In genomic region chr16:88697831-88698693, GRCh38 we compare ENCODE assay signal across 10 cellular contexts. TPM values are rescaled to one million over a fixed set of nuclear protein-coding genes. Genes with fewer than 3 reads are reported as not detected.
DNase-seq lines count a peak whose midpoint lies in the region; ATAC-seq and TF ChIP-seq lines count a peak whose summit lies in the region.
"Had no signal": no experiment of that assay in that cellular context is flagged by ENCODE, and none has a peak within 500 bp of the region (broad histone marks: within the 10 kb centered on the region; RNA-seq: fewer than 3 reads in every experiment).

No MANE protein-coding gene starts in this region.

- peaks cover 45% of the 10 kb centered on the region for H3K4me1 Mint-ChIP-seq in CD8-positive, alpha-beta T cell (ENCODE audit: low read depth)
- peaks cover 21% of the 10 kb centered on the region for H3K4me1 Mint-ChIP-seq in activated naive CD8-positive, alpha-beta T cell treated with anti-CD3 and anti-CD28 coated beads, Interleukin-2, amount 10 ng/mL, durations not matched to agents 7 days and 5 days
- H3K4me1 Mint-ChIP-seq in naive thymus-derived CD4-positive, alpha-beta T cell, result peaks cover 21 to 58% (median 32%) of the 10 kb centered on the region in 7 donors
- H3K4me1 Mint-ChIP-seq: nephron had no signal

- no peak for ATAC-seq in CD8-positive, alpha-beta T cell
- no peak for ATAC-seq in activated naive CD8-positive, alpha-beta T cell treated with anti-CD3 and anti-CD28 coated beads, Interleukin-2, amount 10 ng/mL, durations not matched to agents 7 days and 5 days (ENCODE audit: low read depth)
- no peak for ATAC-seq in naive thymus-derived CD4-positive, alpha-beta T cell
- ATAC-seq in GM21529 (IDR thresholded peaks at IDR 0.05; ENCODE audit: unreplicated experiment), result no peak
- no peak for ATAC-seq in GM21423 (IDR thresholded peaks at IDR 0.05; ENCODE audit: unreplicated experiment)
- ATAC-seq: activated T-helper 17 cell treated with anti-CD3 and anti-CD28 coated beads, Interleukin-2, amount 50 U/mL, for 72 hours had no signal

- intact Hi-C loops in CD8-positive, alpha-beta T cell (cut with DNase I, micrococcal nuclease), result no loop called here
- intact Hi-C loops in naive thymus-derived CD4-positive, alpha-beta T cell (cut with micrococcal nuclease), result no loop called here

- in situ Hi-C loops in GM13976 (cut with MboI; ENCODE audit: low sequenced_read_pairs, unreplicated experiment), result no loop called here

- H3K9me3 ChIP-seq in CD8-positive, alpha-beta T cell (ENCODE audit: low read length), result no peaks in the 10 kb centered on the region
- no peaks in the 10 kb centered on the region for H3K9me3 ChIP-seq in naive thymus-derived CD4-positive, alpha-beta T cell (ENCODE audit: control insufficient read depth in 2 of 3, low read length in 3 of 3)

- peak overlapping the region; percentile 32 for H3K4me3 Mint-ChIP-seq in CD8-positive, alpha-beta T cell
- peak overlapping the region; percentile 16 for H3K4me3 Mint-ChIP-seq in activated naive CD8-positive, alpha-beta T cell treated with anti-CD3 and anti-CD28 coated beads, Interleukin-2, amount 10 ng/mL, durations not matched to agents 7 days and 5 days
- H3K4me3 Mint-ChIP-seq in naive thymus-derived CD4-positive, alpha-beta T cell, result peak overlapping the region in 9 of 10 donors; percentile 21 to 98 (median 65)
- H3K4me3 Mint-ChIP-seq: activated T-helper 17 cell treated with anti-CD3 and anti-CD28 coated beads, Interleukin-2, amount 50 U/mL, for 72 hours; nephron had no signal

- no peak overlapping the region for H3K4me3 ChIP-seq in CD8-positive, alpha-beta T cell (ENCODE audit: low read depth, low read length)
- H3K4me3 ChIP-seq in naive thymus-derived CD4-positive, alpha-beta T cell (ENCODE audit: low read length), result no peak overlapping the region

- CTCF ChIA-PET in CD8-positive, alpha-beta T cell (lab: Charles Lee), result interaction anchor here (0.7 to 1.0 kb wide), 4 partner anchors 16 to 127 kb away, joined by 3 to 6 read pairs (median 3); partner anchors contain the start of gene ZC3H18
- CTCF ChIA-PET in naive thymus-derived CD4-positive, alpha-beta T cell (lab: Charles Lee), result interaction anchor here (0.7 kb wide), 1 partner anchor 13 kb away, joined by 3 read pairs; no protein-coding TSS in a partner anchor

- no peak for TF ChIP-seq CTCF in CD8-positive, alpha-beta T cell (IDR thresholded peaks at IDR 0.05)
- TF ChIP-seq CTCF in GM13976 (IDR thresholded peaks at IDR 0.05; ENCODE audit: borderline replicate concordance, control extremely low read depth, extremely low read depth, insufficient read depth, missing control alignments), result peak; percentile 28

- no peaks in the 10 kb centered on the region for H3K9me3 Mint-ChIP-seq in CD8-positive, alpha-beta T cell
- H3K9me3 Mint-ChIP-seq in activated naive CD8-positive, alpha-beta T cell treated with anti-CD3 and anti-CD28 coated beads, Interleukin-2, amount 10 ng/mL, durations not matched to agents 7 days and 5 days, result no peaks in the 10 kb centered on the region
- no peaks in the 10 kb centered on the region for H3K9me3 Mint-ChIP-seq in naive thymus-derived CD4-positive, alpha-beta T cell
- H3K9me3 Mint-ChIP-seq: activated T-helper 17 cell treated with anti-CD3 and anti-CD28 coated beads, Interleukin-2, amount 50 U/mL, for 72 hours; nephron had no signal

- DNase-seq in CD8-positive, alpha-beta T cell, result peak in 3 of 7 experiments; percentile 43 to 53 (median 45)
- no peak for DNase-seq in GM13976 (ENCODE audit: low spot score)
- DNase-seq in activated naive CD8-positive, alpha-beta T cell treated with anti-CD3 and anti-CD28 coated beads, Interleukin-2, amount 10 ng/mL, durations not matched to agents 7 days and 5 days, result peak; percentile 54
- peak in 3 of 9 donors; percentile 30 to 37 (median 31) for DNase-seq in naive thymus-derived CD4-positive, alpha-beta T cell
- DNase-seq in NCI-H2196 treated with DMSO at 0.1 percent for 48 hours (lab: John Stamatoyannopoulos, UW; ENCODE audit: unreplicated experiment), result no peak
- DNase-seq: RPMI8226 had no signal

- H3K27me3 Mint-ChIP-seq in CD8-positive, alpha-beta T cell (ENCODE audit: low read depth), result no peaks in the 10 kb centered on the region
- no peaks in the 10 kb centered on the region for H3K27me3 Mint-ChIP-seq in activated naive CD8-positive, alpha-beta T cell treated with anti-CD3 and anti-CD28 coated beads, Interleukin-2, amount 10 ng/mL, durations not matched to agents 7 days and 5 days
- no peaks in the 10 kb centered on the region for H3K27me3 Mint-ChIP-seq in naive thymus-derived CD4-positive, alpha-beta T cell
- H3K27me3 Mint-ChIP-seq: activated T-helper 17 cell treated with anti-CD3 and anti-CD28 coated beads, Interleukin-2, amount 50 U/mL, for 72 hours had no signal

- no peak overlapping the region for H3K27ac ChIP-seq in CD8-positive, alpha-beta T cell (ENCODE audit: low read depth, low read length)
- peak overlapping the region; percentile 88 for H3K27ac ChIP-seq in naive thymus-derived CD4-positive, alpha-beta T cell (ENCODE audit: low read depth, low read length)

- H3K27ac Mint-ChIP-seq in CD8-positive, alpha-beta T cell, result peak overlapping the region; percentile 83
- H3K27ac Mint-ChIP-seq in activated naive CD8-positive, alpha-beta T cell treated with anti-CD3 and anti-CD28 coated beads, Interleukin-2, amount 10 ng/mL, durations not matched to agents 7 days and 5 days, result peak overlapping the region; percentile 75
- H3K27ac Mint-ChIP-seq in naive thymus-derived CD4-positive, alpha-beta T cell, result peak overlapping the region in 8 of 9 donors; percentile 65 to 90 (median 80)
- H3K27ac Mint-ChIP-seq: activated T-helper 17 cell treated with anti-CD3 and anti-CD28 coated beads, Interleukin-2, amount 50 U/mL, for 72 hours; nephron had no signal

- H3K36me3 Mint-ChIP-seq in CD8-positive, alpha-beta T cell, result peaks cover 40% of the 10 kb centered on the region
- peaks cover 27% of the 10 kb centered on the region for H3K36me3 Mint-ChIP-seq in activated naive CD8-positive, alpha-beta T cell treated with anti-CD3 and anti-CD28 coated beads, Interleukin-2, amount 10 ng/mL, durations not matched to agents 7 days and 5 days
- peaks cover 0 to 22% (median 3%) of the 10 kb centered on the region in 5 donors for H3K36me3 Mint-ChIP-seq in naive thymus-derived CD4-positive, alpha-beta T cell

- peaks cover 45% of the 10 kb centered on the region for H3K4me1 ChIP-seq in CD8-positive, alpha-beta T cell (ENCODE audit: insufficient read depth, low read length)
- peaks cover 18 to 48% of the 10 kb centered on the region in 2 donors for H3K4me1 ChIP-seq in naive thymus-derived CD4-positive, alpha-beta T cell (ENCODE audit: control insufficient read depth in 2 of 2, insufficient read depth in 2 of 2, low read length in 2 of 2)

- H3K27me3 ChIP-seq in CD8-positive, alpha-beta T cell (ENCODE audit: insufficient read depth, low read length), result no peaks in the 10 kb centered on the region
- no peaks in the 10 kb centered on the region for H3K27me3 ChIP-seq in naive thymus-derived CD4-positive, alpha-beta T cell (ENCODE audit: control insufficient read depth in 2 of 2, insufficient read depth in 2 of 2, low read length in 2 of 2)

- POLR2A ChIA-PET in CD8-positive, alpha-beta T cell (lab: Charles Lee), result interaction anchor here (0.7 to 1.5 kb wide), 4 partner anchors 17 to 480 kb away, joined by 3 to 5 read pairs (median 3); no protein-coding TSS in a partner anchor
- POLR2A ChIA-PET in activated naive CD8-positive, alpha-beta T cell treated with anti-CD3 and anti-CD28 coated beads, Interleukin-2, amount 10 ng/mL, durations not matched to agents 7 days and 5 days (lab: Charles Lee), result interaction anchor here (0.6 to 1.4 kb wide), 7 partner anchors 8 to 54 kb away, joined by 3 to 4 read pairs (median 3); partner anchors contain the start of genes CTU2 and RNF166
- POLR2A ChIA-PET in naive thymus-derived CD4-positive, alpha-beta T cell (lab: Charles Lee), result interaction anchor here (0.8 to 7.0 kb wide), 4 partner anchors 9 to 399 kb away, joined by 3 to 134 read pairs (median 4); partner anchors contain the start of genes MVD and SNAI3

- peaks cover 30% of the 10 kb centered on the region for H3K36me3 ChIP-seq in CD8-positive, alpha-beta T cell (ENCODE audit: insufficient read depth, low read length)
- peaks cover 0 to 54% (median 9%) of the 10 kb centered on the region in 3 experiments for H3K36me3 ChIP-seq in naive thymus-derived CD4-positive, alpha-beta T cell (ENCODE audit: control insufficient read depth in 2 of 3, insufficient read depth in 3 of 3, low read length in 3 of 3)

RNA-seq across cellular contexts. Expression of gene RNF166, which starts 8.1 kb away (rescaled TPM):
- 100 to 1,000 TPM; 371 to 406 TPM for total RNA-seq in CD8-positive, alpha-beta T cell
- 100 to 1,000 TPM; 227 to 229 TPM for total RNA-seq in activated naive CD8-positive, alpha-beta T cell treated with anti-CD3 and anti-CD28 coated beads, Interleukin-2, amount 10 ng/mL, durations not matched to agents 7 days and 5 days
- 100 to 1,000 TPM in 4 of 5 experiments, 10 to 100 TPM in 1; 99.8 to 324 (median 133) TPM for total RNA-seq in naive thymus-derived CD4-positive, alpha-beta T cell
- polyA plus RNA-seq in naive thymus-derived CD4-positive, alpha-beta T cell, result 10 to 100 TPM; 67.7 to 88.9 TPM

RNA-seq across cellular contexts. Expression of gene CTU2, which starts 8.2 kb away (rescaled TPM):
- total RNA-seq in CD8-positive, alpha-beta T cell, result 10 to 100 TPM; 59.5 to 60.4 TPM
- total RNA-seq in activated naive CD8-positive, alpha-beta T cell treated with anti-CD3 and anti-CD28 coated beads, Interleukin-2, amount 10 ng/mL, durations not matched to agents 7 days and 5 days, result 10 to 100 TPM; 22.8 to 25.7 TPM
- 10 to 100 TPM; 26.0 to 43.3 (median 28.3) TPM for total RNA-seq in naive thymus-derived CD4-positive, alpha-beta T cell
- polyA plus RNA-seq in naive thymus-derived CD4-positive, alpha-beta T cell, result 10 to 100 TPM; 13.0 to 14.8 TPM

RNA-seq across cellular contexts. Expression of gene SNAI3, which starts 11.8 kb away (rescaled TPM):
- total RNA-seq in CD8-positive, alpha-beta T cell, result 1 to 10 TPM; 3.1 to 3.4 TPM
- total RNA-seq in activated naive CD8-positive, alpha-beta T cell treated with anti-CD3 and anti-CD28 coated beads, Interleukin-2, amount 10 ng/mL, durations not matched to agents 7 days and 5 days, result 10 to 100 TPM; 14.4 to 15.0 TPM
- total RNA-seq in naive thymus-derived CD4-positive, alpha-beta T cell, result 10 to 100 TPM in 1 of 5 experiments, 1 to 10 TPM in 4; 2.7 to 13.0 (median 6.1) TPM
- polyA plus RNA-seq in naive thymus-derived CD4-positive, alpha-beta T cell, result 10 to 100 TPM in 1 of 2 donors, 1 to 10 TPM in 1; 6.5 to 13.5 TPM

RNA-seq across cellular contexts. Expression of gene MVD, which starts 35.2 kb away (rescaled TPM):
- 100 to 1,000 TPM; 118 to 124 TPM for total RNA-seq in CD8-positive, alpha-beta T cell
- 10 to 100 TPM; 80.7 to 84.2 TPM for total RNA-seq in activated naive CD8-positive, alpha-beta T cell treated with anti-CD3 and anti-CD28 coated beads, Interleukin-2, amount 10 ng/mL, durations not matched to agents 7 days and 5 days
- 10 to 100 TPM; 37.7 to 66.9 (median 42.7) TPM for total RNA-seq in naive thymus-derived CD4-positive, alpha-beta T cell
- 10 to 100 TPM; 12.9 to 23.5 TPM for polyA plus RNA-seq in naive thymus-derived CD4-positive, alpha-beta T cell

RNA-seq across cellular contexts. Expression of gene CYBA, which starts 47.2 kb away (rescaled TPM):
- total RNA-seq in CD8-positive, alpha-beta T cell, result 100 to 1,000 TPM; 312 to 320 TPM
- total RNA-seq in activated naive CD8-positive, alpha-beta T cell treated with anti-CD3 and anti-CD28 coated beads, Interleukin-2, amount 10 ng/mL, durations not matched to agents 7 days and 5 days, result 100 to 1,000 TPM; 505 to 513 TPM
- 100 to 1,000 TPM; 240 to 498 (median 281) TPM for total RNA-seq in naive thymus-derived CD4-positive, alpha-beta T cell
- polyA plus RNA-seq in naive thymus-derived CD4-positive, alpha-beta T cell, result 100 to 1,000 TPM; 454 to 537 TPM
